In genomic region chr2:149611100-149611820, GRCh38 we compare ENCODE assay signal across 2 cellular contexts.
TF ChIP-seq lines count a peak whose summit lies in the region.

No MANE protein-coding gene starts in this region.

TF ChIP-seq in GM23338, 12 proteins besides CTCF, POLR2A, EP300 and RAD21 (continued from another document):
- TF ChIP-seq POLR2AphosphoS5 (IDR thresholded peaks at IDR 0.05; ENCODE audit: low read depth) (no peak), ZNF331 (CRISPR knock-in tag; IDR thresholded peaks at IDR 0.05; ENCODE audit: low read depth) (no peak), ETS1 (IDR thresholded peaks at IDR 0.05) (no peak), CREB1 (CRISPR knock-in tag; IDR thresholded peaks at IDR 0.05; ENCODE audit: low read depth) (no peak), ZNF114 (CRISPR knock-in tag; IDR thresholded peaks at IDR 0.05) (no peak), NANOG (IDR thresholded peaks at IDR 0.05; ENCODE audit: borderline replicate concordance) (no peak), STAT1 (IDR thresholded peaks at IDR 0.05; ENCODE audit: unreplicated experiment) (no peak), JUNB (IDR thresholded peaks at IDR 0.05; ENCODE audit: unreplicated experiment) (no peak), EZH2 (IDR thresholded peaks at IDR 0.05; ENCODE audit: low read depth, unreplicated experiment) (no peak)
- TF ChIP-seq, protein P1, sequence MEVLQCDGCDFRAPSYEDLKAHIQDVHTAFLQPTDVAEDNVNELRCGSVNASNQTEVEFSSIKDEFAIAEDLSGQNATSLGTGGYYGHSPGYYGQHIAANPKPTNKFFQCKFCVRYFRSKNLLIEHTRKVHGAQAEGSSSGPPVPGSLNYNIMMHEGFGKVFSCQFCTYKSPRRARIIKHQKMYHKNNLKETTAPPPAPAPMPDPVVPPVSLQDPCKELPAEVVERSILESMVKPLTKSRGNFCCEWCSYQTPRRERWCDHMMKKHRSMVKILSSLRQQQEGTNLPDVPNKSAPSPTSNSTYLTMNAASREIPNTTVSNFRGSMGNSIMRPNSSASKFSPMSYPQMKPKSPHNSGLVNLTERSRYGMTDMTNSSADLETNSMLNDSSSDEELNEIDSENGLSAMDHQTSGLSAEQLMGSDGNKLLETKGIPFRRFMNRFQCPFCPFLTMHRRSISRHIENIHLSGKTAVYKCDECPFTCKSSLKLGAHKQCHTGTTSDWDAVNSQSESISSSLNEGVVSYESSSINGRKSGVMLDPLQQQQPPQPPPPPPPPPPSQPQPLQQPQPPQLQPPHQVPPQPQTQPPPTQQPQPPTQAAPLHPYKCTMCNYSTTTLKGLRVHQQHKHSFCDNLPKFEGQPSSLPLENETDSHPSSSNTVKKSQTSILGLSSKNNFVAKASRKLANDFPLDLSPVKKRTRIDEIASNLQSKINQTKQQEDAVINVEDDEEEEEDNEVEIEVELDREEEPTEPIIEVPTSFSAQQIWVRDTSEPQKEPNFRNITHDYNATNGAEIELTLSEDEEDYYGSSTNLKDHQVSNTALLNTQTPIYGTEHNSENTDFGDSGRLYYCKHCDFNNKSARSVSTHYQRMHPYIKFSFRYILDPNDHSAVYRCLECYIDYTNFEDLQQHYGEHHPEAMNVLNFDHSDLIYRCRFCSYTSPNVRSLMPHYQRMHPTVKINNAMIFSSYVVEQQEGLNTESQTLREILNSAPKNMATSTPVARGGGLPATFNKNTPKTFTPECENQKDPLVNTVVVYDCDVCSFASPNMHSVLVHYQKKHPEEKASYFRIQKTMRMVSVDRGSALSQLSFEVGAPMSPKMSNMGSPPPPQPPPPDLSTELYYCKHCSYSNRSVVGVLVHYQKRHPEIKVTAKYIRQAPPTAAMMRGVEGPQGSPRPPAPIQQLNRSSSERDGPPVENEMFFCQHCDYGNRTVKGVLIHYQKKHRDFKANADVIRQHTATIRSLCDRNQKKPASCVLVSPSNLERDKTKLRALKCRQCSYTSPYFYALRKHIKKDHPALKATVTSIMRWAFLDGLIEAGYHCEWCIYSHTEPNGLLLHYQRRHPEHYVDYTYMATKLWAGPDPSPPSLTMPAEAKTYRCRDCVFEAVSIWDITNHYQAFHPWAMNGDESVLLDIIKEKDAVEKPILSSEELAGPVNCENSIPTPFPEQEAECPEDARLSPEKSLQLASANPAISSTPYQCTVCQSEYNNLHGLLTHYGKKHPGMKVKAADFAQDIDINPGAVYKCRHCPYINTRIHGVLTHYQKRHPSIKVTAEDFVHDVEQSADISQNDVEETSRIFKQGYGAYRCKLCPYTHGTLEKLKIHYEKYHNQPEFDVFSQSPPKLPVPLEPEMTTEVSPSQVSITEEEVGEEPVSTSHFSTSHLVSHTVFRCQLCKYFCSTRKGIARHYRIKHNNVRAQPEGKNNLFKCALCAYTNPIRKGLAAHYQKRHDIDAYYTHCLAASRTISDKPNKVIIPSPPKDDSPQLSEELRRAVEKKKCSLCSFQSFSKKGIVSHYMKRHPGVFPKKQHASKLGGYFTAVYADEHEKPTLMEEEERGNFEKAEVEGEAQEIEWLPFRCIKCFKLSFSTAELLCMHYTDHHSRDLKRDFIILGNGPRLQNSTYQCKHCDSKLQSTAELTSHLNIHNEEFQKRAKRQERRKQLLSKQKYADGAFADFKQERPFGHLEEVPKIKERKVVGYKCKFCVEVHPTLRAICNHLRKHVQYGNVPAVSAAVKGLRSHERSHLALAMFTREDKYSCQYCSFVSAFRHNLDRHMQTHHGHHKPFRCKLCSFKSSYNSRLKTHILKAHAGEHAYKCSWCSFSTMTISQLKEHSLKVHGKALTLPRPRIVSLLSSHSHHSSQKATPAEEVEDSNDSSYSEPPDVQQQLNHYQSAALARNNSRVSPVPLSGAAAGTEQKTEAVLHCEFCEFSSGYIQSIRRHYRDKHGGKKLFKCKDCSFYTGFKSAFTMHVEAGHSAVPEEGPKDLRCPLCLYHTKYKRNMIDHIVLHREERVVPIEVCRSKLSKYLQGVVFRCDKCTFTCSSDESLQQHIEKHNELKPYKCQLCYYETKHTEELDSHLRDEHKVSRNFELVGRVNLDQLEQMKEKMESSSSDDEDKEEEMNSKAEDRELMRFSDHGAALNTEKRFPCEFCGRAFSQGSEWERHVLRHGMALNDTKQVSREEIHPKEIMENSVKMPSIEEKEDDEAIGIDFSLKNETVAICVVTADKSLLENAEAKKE (CRISPR knock-in tag; IDR thresholded peaks at IDR 0.05), result no peak
- TF ChIP-seq, protein P2, sequence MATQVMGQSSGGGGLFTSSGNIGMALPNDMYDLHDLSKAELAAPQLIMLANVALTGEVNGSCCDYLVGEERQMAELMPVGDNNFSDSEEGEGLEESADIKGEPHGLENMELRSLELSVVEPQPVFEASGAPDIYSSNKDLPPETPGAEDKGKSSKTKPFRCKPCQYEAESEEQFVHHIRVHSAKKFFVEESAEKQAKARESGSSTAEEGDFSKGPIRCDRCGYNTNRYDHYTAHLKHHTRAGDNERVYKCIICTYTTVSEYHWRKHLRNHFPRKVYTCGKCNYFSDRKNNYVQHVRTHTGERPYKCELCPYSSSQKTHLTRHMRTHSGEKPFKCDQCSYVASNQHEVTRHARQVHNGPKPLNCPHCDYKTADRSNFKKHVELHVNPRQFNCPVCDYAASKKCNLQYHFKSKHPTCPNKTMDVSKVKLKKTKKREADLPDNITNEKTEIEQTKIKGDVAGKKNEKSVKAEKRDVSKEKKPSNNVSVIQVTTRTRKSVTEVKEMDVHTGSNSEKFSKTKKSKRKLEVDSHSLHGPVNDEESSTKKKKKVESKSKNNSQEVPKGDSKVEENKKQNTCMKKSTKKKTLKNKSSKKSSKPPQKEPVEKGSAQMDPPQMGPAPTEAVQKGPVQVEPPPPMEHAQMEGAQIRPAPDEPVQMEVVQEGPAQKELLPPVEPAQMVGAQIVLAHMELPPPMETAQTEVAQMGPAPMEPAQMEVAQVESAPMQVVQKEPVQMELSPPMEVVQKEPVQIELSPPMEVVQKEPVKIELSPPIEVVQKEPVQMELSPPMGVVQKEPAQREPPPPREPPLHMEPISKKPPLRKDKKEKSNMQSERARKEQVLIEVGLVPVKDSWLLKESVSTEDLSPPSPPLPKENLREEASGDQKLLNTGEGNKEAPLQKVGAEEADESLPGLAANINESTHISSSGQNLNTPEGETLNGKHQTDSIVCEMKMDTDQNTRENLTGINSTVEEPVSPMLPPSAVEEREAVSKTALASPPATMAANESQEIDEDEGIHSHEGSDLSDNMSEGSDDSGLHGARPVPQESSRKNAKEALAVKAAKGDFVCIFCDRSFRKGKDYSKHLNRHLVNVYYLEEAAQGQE (IDR thresholded peaks at IDR 0.05; ENCODE audit: unreplicated experiment), result no peak

TF ChIP-seq in H1, 55 proteins besides CTCF, POLR2A, EP300 and RAD21 (continued from another document):
- no peak for TF ChIP-seq RBBP5 (IDR thresholded peaks at IDR 0.05; ENCODE audit: borderline replicate concordance, low read depth, low read length)
- TF ChIP-seq TAF1 (IDR thresholded peaks at IDR 0.05; ENCODE audit: low read depth, low read length), result no peak
- no peak for TF ChIP-seq YY1 (IDR thresholded peaks at IDR 0.05; ENCODE audit: low read depth, low read length)
- TF ChIP-seq SUZ12 (IDR thresholded peaks at IDR 0.05; ENCODE audit: low read length), result no peak
- no peak for TF ChIP-seq CBX8 (IDR thresholded peaks at IDR 0.05; ENCODE audit: borderline replicate concordance, low read depth, low read length)
TF ChIP-seq in H1: peak in this region for 0.
